Comparison of ENCODE assay signal across 1 cellular context in the genomic region with DNA sequence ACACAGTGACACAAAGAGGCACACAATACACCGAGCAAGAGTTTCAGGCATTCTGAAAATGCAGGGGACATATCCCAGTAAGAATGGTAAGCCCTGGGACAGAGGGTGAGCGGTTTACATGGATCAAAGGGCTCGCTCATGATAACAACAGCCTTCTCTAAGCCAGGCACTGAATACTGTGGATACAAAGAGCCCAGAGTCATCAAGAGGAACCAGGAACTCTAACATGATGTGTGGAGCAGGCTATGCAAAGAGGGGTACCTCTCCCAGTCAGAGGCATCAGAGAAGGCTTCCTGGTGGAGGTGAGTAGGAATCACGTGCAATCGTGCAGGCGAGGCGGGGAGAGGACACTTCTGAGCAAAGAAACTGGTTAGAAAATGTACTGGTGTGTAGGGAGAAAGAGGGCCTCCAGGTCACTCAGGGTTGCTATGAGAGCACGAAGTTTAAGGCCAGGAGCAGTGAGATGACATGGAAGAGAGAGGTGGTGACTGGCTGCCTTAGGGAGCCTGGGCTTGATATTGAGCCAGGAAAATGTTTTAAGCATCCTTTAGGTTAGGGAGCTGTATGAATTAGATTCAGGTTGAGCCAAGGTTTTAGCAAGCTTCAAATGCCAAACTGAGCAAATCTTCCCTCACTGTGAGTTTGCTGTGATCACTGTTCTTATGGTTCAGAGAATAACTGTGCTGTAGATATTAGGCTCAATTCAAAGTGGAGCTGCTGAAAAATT.
TF ChIP-seq lines count a peak whose summit lies in the region.

No MANE protein-coding gene starts in this region.

TF ChIP-seq in GM23338, 12 proteins besides CTCF, POLR2A, EP300 and RAD21 (continued from another document):
- TF ChIP-seq, protein P1, sequence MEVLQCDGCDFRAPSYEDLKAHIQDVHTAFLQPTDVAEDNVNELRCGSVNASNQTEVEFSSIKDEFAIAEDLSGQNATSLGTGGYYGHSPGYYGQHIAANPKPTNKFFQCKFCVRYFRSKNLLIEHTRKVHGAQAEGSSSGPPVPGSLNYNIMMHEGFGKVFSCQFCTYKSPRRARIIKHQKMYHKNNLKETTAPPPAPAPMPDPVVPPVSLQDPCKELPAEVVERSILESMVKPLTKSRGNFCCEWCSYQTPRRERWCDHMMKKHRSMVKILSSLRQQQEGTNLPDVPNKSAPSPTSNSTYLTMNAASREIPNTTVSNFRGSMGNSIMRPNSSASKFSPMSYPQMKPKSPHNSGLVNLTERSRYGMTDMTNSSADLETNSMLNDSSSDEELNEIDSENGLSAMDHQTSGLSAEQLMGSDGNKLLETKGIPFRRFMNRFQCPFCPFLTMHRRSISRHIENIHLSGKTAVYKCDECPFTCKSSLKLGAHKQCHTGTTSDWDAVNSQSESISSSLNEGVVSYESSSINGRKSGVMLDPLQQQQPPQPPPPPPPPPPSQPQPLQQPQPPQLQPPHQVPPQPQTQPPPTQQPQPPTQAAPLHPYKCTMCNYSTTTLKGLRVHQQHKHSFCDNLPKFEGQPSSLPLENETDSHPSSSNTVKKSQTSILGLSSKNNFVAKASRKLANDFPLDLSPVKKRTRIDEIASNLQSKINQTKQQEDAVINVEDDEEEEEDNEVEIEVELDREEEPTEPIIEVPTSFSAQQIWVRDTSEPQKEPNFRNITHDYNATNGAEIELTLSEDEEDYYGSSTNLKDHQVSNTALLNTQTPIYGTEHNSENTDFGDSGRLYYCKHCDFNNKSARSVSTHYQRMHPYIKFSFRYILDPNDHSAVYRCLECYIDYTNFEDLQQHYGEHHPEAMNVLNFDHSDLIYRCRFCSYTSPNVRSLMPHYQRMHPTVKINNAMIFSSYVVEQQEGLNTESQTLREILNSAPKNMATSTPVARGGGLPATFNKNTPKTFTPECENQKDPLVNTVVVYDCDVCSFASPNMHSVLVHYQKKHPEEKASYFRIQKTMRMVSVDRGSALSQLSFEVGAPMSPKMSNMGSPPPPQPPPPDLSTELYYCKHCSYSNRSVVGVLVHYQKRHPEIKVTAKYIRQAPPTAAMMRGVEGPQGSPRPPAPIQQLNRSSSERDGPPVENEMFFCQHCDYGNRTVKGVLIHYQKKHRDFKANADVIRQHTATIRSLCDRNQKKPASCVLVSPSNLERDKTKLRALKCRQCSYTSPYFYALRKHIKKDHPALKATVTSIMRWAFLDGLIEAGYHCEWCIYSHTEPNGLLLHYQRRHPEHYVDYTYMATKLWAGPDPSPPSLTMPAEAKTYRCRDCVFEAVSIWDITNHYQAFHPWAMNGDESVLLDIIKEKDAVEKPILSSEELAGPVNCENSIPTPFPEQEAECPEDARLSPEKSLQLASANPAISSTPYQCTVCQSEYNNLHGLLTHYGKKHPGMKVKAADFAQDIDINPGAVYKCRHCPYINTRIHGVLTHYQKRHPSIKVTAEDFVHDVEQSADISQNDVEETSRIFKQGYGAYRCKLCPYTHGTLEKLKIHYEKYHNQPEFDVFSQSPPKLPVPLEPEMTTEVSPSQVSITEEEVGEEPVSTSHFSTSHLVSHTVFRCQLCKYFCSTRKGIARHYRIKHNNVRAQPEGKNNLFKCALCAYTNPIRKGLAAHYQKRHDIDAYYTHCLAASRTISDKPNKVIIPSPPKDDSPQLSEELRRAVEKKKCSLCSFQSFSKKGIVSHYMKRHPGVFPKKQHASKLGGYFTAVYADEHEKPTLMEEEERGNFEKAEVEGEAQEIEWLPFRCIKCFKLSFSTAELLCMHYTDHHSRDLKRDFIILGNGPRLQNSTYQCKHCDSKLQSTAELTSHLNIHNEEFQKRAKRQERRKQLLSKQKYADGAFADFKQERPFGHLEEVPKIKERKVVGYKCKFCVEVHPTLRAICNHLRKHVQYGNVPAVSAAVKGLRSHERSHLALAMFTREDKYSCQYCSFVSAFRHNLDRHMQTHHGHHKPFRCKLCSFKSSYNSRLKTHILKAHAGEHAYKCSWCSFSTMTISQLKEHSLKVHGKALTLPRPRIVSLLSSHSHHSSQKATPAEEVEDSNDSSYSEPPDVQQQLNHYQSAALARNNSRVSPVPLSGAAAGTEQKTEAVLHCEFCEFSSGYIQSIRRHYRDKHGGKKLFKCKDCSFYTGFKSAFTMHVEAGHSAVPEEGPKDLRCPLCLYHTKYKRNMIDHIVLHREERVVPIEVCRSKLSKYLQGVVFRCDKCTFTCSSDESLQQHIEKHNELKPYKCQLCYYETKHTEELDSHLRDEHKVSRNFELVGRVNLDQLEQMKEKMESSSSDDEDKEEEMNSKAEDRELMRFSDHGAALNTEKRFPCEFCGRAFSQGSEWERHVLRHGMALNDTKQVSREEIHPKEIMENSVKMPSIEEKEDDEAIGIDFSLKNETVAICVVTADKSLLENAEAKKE (CRISPR knock-in tag; IDR thresholded peaks at IDR 0.05), result no peak
TF ChIP-seq in GM23338: peak in this region for 0.
